1 cellular context compared by ENCODE assay signal in the genomic region with DNA sequence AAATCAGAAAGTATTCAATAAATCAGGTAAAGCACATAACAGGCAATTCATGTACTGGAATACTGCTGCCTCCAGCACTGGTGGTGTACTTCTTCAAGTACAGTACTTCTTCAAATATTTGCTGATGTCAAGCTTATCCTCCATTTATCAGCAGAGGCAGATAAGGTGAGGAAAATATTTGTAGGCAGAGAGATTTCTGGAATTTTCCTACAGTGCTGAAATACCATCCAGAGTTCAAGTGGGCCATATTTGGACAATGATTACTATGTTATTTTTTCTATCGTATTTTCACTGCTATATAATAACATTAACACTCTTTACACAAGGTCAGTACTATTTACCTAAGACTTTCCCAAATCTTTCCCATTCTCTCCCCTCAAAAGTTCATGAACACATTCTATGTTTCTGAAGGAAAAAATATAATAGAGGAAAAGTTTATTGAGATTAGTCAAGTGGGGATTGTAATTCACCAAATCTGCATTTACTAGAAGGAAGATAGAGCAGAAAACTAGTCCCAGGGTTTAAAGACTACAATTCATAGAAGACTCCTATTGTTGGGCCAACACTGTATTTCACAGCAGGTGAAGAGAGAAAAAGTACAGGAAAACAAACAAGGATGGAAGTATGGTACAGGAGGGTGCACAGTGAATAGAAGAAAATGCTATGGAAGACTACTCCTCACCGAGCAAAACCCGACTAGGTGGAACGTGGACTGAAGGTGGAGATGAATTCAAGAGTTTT.
TF ChIP-seq lines count a peak whose summit lies in the region.

No MANE protein-coding gene starts in this region.

TF ChIP-seq in HepG2, 621 proteins besides CTCF, POLR2A, EP300 and RAD21 (continued from another document):
- TF ChIP-seq, protein P1, sequence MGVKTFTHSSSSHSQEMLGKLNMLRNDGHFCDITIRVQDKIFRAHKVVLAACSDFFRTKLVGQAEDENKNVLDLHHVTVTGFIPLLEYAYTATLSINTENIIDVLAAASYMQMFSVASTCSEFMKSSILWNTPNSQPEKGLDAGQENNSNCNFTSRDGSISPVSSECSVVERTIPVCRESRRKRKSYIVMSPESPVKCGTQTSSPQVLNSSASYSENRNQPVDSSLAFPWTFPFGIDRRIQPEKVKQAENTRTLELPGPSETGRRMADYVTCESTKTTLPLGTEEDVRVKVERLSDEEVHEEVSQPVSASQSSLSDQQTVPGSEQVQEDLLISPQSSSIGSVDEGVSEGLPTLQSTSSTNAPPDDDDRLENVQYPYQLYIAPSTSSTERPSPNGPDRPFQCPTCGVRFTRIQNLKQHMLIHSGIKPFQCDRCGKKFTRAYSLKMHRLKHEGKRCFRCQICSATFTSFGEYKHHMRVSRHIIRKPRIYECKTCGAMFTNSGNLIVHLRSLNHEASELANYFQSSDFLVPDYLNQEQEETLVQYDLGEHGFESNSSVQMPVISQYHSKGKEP (CRISPR knock-in tag; IDR thresholded peaks at IDR 0.05), result no peak
- no peak for TF ChIP-seq GTF3A (CRISPR knock-in tag; conservative IDR thresholded peaks at IDR 0.05)
- TF ChIP-seq, protein P2, sequence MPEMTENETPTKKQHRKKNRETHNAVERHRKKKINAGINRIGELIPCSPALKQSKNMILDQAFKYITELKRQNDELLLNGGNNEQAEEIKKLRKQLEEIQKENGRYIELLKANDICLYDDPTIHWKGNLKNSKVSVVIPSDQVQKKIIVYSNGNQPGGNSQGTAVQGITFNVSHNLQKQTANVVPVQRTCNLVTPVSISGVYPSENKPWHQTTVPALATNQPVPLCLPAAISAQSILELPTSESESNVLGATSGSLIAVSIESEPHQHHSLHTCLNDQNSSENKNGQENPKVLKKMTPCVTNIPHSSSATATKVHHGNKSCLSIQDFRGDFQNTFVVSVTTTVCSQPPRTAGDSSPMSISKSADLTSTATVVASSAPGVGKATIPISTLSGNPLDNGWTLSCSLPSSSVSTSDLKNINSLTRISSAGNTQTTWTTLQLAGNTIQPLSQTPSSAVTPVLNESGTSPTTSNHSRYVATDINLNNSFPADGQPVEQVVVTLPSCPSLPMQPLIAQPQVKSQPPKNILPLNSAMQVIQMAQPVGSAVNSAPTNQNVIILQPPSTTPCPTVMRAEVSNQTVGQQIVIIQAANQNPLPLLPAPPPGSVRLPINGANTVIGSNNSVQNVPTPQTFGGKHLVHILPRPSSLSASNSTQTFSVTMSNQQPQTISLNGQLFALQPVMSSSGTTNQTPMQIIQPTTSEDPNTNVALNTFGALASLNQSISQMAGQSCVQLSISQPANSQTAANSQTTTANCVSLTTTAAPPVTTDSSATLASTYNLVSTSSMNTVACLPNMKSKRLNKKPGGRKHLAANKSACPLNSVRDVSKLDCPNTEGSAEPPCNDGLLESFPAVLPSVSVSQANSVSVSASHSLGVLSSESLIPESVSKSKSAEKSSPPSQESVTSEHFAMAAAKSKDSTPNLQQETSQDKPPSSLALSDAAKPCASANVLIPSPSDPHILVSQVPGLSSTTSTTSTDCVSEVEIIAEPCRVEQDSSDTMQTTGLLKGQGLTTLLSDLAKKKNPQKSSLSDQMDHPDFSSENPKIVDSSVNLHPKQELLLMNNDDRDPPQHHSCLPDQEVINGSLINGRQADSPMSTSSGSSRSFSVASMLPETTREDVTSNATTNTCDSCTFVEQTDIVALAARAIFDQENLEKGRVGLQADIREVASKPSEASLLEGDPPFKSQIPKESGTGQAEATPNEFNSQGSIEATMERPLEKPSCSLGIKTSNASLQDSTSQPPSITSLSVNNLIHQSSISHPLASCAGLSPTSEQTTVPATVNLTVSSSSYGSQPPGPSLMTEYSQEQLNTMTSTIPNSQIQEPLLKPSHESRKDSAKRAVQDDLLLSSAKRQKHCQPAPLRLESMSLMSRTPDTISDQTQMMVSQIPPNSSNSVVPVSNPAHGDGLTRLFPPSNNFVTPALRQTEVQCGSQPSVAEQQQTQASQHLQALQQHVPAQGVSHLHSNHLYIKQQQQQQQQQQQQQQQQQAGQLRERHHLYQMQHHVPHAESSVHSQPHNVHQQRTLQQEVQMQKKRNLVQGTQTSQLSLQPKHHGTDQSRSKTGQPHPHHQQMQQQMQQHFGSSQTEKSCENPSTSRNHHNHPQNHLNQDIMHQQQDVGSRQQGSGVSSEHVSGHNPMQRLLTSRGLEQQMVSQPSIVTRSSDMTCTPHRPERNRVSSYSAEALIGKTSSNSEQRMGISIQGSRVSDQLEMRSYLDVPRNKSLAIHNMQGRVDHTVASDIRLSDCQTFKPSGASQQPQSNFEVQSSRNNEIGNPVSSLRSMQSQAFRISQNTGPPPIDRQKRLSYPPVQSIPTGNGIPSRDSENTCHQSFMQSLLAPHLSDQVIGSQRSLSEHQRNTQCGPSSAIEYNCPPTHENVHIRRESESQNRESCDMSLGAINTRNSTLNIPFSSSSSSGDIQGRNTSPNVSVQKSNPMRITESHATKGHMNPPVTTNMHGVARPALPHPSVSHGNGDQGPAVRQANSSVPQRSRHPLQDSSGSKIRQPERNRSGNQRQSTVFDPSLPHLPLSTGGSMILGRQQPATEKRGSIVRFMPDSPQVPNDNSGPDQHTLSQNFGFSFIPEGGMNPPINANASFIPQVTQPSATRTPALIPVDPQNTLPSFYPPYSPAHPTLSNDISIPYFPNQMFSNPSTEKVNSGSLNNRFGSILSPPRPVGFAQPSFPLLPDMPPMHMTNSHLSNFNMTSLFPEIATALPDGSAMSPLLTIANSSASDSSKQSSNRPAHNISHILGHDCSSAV (CRISPR knock-in tag; IDR thresholded peaks at IDR 0.05; ENCODE audit: borderline replicate concordance), result no peak
- TF ChIP-seq ZFP37 (CRISPR knock-in tag; IDR thresholded peaks at IDR 0.05; ENCODE audit: borderline replicate concordance), result no peak
- no peak for TF ChIP-seq KLF15 (CRISPR knock-in tag; IDR thresholded peaks at IDR 0.05; ENCODE audit: borderline replicate concordance)
- TF ChIP-seq NR3C1 (CRISPR knock-in tag; IDR thresholded peaks at IDR 0.05), result no peak
- TF ChIP-seq TEAD3 (CRISPR knock-in tag; optimal IDR thresholded peaks at IDR 0.05; ENCODE audit: borderline replicate concordance), result peak; percentile 96
- no peak for TF ChIP-seq GZF1 (CRISPR knock-in tag; IDR thresholded peaks at IDR 0.05)
- TF ChIP-seq ZNF33A (CRISPR knock-in tag; IDR thresholded peaks at IDR 0.05; ENCODE audit: borderline replicate concordance), result no peak
- no peak for TF ChIP-seq ARNT2 (CRISPR knock-in tag; IDR thresholded peaks at IDR 0.05; ENCODE audit: low read depth)
- TF ChIP-seq, protein P3, sequence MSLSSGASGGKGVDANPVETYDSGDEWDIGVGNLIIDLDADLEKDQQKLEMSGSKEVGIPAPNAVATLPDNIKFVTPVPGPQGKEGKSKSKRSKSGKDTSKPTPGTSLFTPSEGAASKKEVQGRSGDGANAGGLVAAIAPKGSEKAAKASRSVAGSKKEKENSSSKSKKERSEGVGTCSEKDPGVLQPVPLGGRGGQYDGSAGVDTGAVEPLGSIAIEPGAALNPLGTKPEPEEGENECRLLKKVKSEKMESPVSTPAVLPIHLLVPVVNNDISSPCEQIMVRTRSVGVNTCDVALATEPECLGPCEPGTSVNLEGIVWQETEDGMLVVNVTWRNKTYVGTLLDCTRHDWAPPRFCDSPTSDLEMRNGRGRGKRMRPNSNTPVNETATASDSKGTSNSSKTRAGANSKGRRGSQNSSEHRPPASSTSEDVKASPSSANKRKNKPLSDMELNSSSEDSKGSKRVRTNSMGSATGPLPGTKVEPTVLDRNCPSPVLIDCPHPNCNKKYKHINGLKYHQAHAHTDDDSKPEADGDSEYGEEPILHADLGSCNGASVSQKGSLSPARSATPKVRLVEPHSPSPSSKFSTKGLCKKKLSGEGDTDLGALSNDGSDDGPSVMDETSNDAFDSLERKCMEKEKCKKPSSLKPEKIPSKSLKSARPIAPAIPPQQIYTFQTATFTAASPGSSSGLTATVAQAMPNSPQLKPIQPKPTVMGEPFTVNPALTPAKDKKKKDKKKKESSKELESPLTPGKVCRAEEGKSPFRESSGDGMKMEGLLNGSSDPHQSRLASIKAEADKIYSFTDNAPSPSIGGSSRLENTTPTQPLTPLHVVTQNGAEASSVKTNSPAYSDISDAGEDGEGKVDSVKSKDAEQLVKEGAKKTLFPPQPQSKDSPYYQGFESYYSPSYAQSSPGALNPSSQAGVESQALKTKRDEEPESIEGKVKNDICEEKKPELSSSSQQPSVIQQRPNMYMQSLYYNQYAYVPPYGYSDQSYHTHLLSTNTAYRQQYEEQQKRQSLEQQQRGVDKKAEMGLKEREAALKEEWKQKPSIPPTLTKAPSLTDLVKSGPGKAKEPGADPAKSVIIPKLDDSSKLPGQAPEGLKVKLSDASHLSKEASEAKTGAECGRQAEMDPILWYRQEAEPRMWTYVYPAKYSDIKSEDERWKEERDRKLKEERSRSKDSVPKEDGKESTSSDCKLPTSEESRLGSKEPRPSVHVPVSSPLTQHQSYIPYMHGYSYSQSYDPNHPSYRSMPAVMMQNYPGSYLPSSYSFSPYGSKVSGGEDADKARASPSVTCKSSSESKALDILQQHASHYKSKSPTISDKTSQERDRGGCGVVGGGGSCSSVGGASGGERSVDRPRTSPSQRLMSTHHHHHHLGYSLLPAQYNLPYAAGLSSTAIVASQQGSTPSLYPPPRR (CRISPR knock-in tag; IDR thresholded peaks at IDR 0.05; ENCODE audit: borderline replicate concordance), result peak; percentile 92
- no peak for TF ChIP-seq SSRP1 (CRISPR knock-in tag; IDR thresholded peaks at IDR 0.05)
- TF ChIP-seq ZNF891 (CRISPR knock-in tag; IDR thresholded peaks at IDR 0.05), result no peak
